ENCODE assay signal across 8 cellular contexts in the genomic region with DNA sequence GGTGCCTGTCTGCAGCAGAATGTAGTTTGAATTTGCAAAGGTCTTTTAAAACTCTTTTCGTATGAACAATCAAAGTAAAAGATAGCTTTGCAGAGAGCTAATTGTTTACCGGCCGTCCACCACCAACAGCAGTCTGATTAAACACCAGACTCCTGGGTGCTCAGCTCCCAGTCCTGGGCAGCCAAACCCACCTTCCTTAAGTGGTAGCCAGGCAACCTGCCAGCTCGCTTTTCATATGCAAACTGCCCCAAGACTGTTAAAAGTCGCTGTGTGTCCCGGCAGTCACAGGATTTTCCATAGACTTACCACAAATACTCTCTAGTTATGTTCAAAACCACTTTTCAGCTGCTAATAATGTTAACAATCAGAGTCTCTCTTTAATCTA. TPM values are rescaled to one million over a fixed set of nuclear protein-coding genes. Genes with fewer than 3 reads are reported as not detected.
DNase-seq lines count a peak whose midpoint lies in the region; ATAC-seq lines count a peak whose summit lies in the region.

No MANE protein-coding gene starts in this region.

- H3K4me1 ChIP-seq in HUES64 (ENCODE audit: insufficient read depth, low read length) (peaks cover 48% of the 10 kb centered on the region), stomach smooth muscle (ENCODE audit: control insufficient read depth, insufficient read depth, low read length) (peaks cover 22% of the 10 kb centered on the region)

- ATAC-seq in HG02678 (IDR thresholded peaks at IDR 0.05; ENCODE audit: unreplicated experiment) (no peak), GM21786 (IDR thresholded peaks at IDR 0.05; ENCODE audit: unreplicated experiment) (no peak), GM18502 (IDR thresholded peaks at IDR 0.05; ENCODE audit: poor library complexity, unreplicated experiment) (no peak)

- H3K27ac ChIP-seq in HUES64 (ENCODE audit: low read depth, low read length) (no peak overlapping the region), angular gyrus (ENCODE audit: low read depth, low read length) (peak overlapping the region; percentile 3), stomach smooth muscle (ENCODE audit: low read length) (peak overlapping the region; percentile 53)

- H3K4me3 ChIP-seq in HUES64 (ENCODE audit: low read length) (peak overlapping the region; percentile 58), stomach smooth muscle (ENCODE audit: low read length in 2 of 2) (peak overlapping the region; percentile 75)

- DNase-seq in islet precursor cell (peak; percentile 38), LoVo (ENCODE audit: low spot score) (no peak)

- H3K9ac ChIP-seq in HUES64 (ENCODE audit: low read depth, low read length) (0 out of 2 replicates have a peak overlapping the region, but pooled peaks have one; percentile 22), stomach smooth muscle (ENCODE audit: low read length in 2 of 2) (peak overlapping the region; percentile 66 to 67)

- no peaks in the 10 kb centered on the region; the same call in 1 of the 2 replicates for H3K9me3 ChIP-seq in HUES64 (ENCODE audit: insufficient read depth, low read depth, low read length)
- H3K9me3 ChIP-seq in stomach smooth muscle (ENCODE audit: control insufficient read depth in 2 of 2, low read length in 2 of 2), result peaks cover 0 to 3% of the 10 kb centered on the region in 2 donors

- WGBS in HUES64, result 1% methylated on average over 6 of the region's 6 CpGs

- peaks cover 32% of the 10 kb centered on the region for H3K27me3 ChIP-seq in HUES64 (ENCODE audit: insufficient read depth, low read length)
- no peaks in the 10 kb centered on the region for H3K27me3 ChIP-seq in stomach smooth muscle (ENCODE audit: control insufficient read depth in 1 of 2, insufficient read depth in 2 of 2, low read length in 2 of 2)

- H3K36me3 ChIP-seq in HUES64 (ENCODE audit: insufficient read depth, low read length) (peaks cover 9% of the 10 kb centered on the region), stomach smooth muscle (ENCODE audit: control insufficient read depth in 2 of 2, insufficient read depth in 2 of 2, low read length in 2 of 2) (peaks cover 9 to 10% of the 10 kb centered on the region in 2 donors)

RNA-seq across cellular contexts. Expression of gene THBS2, which starts 0.8 kb away (rescaled TPM):
- 14.0 TPM for polyA plus RNA-seq in HUES64 (2013, experiment 1 of 2)
- polyA plus RNA-seq in HUES64 (2013, experiment 2 of 2), result 10.1 TPM
